In genomic region chr2:55718165-55719008, GRCh38 we compare ENCODE assay signal across 9 cellular contexts. TPM values are rescaled to one million over a fixed set of nuclear protein-coding genes. Genes with fewer than 3 reads are reported as not detected.
DNase-seq lines count a peak whose midpoint lies in the region; ATAC-seq and TF ChIP-seq lines count a peak whose summit lies in the region.
"Had no signal": no experiment of that assay in that cellular context is flagged by ENCODE, and none has a peak within 500 bp of the region (broad histone marks: within the 10 kb centered on the region; RNA-seq: fewer than 3 reads in every experiment).

No MANE protein-coding gene starts in this region.

- no peaks in the 10 kb centered on the region for H3K27me3 Mint-ChIP-seq in activated naive CD8-positive, alpha-beta T cell treated with anti-CD3 and anti-CD28 coated beads for 36 hours

- H3K4me3 Mint-ChIP-seq in activated naive CD8-positive, alpha-beta T cell treated with anti-CD3 and anti-CD28 coated beads for 36 hours: no peak overlapping the region
- H3K4me3 Mint-ChIP-seq: T-cell had no signal

- no peaks in the 10 kb centered on the region for H3K4me1 Mint-ChIP-seq in activated naive CD8-positive, alpha-beta T cell treated with anti-CD3 and anti-CD28 coated beads for 36 hours
- H3K4me1 Mint-ChIP-seq: T-cell had no signal

- no peaks in the 10 kb centered on the region for H3K9me3 Mint-ChIP-seq in activated naive CD8-positive, alpha-beta T cell treated with anti-CD3 and anti-CD28 coated beads for 36 hours
- H3K9me3 Mint-ChIP-seq: T-cell had no signal

- H3K27ac Mint-ChIP-seq in activated naive CD8-positive, alpha-beta T cell treated with anti-CD3 and anti-CD28 coated beads for 36 hours: no peak overlapping the region
- H3K27ac Mint-ChIP-seq: T-cell had no signal

- peak; percentile 75 for ATAC-seq in GM18505 (IDR thresholded peaks at IDR 0.05; ENCODE audit: unreplicated experiment)
- ATAC-seq in left ventricle myocardium superior: peak; percentile 49
- ATAC-seq in HG03135 (IDR thresholded peaks at IDR 0.05; ENCODE audit: unreplicated experiment): no peak

- DNase-seq in Ammon's horn (ENCODE audit: low spot score): peak; percentile 72
- peak; percentile 36 for DNase-seq in HS-27A (ENCODE audit: low read depth)
- DNase-seq in NOMO-1 treated with dmso at 0.1 percent for 144 hours (lab: John Stamatoyannopoulos, UW; ENCODE audit: unreplicated experiment): peak; percentile 13
- DNase-seq in activated naive CD8-positive, alpha-beta T cell treated with anti-CD3 and anti-CD28 coated beads for 36 hours: peak; percentile 29
- DNase-seq in left ventricle myocardium superior: no peak
- DNase-seq in skeletal muscle cell (ENCODE audit: low read depth): peak; percentile 21

- no peak for TF ChIP-seq POLR2A in GM18505 (IDR thresholded peaks at IDR 0.05; ENCODE audit: borderline replicate concordance, extremely low read depth, insufficient read depth, insufficient read length)

- H3K36me3 Mint-ChIP-seq in activated naive CD8-positive, alpha-beta T cell treated with anti-CD3 and anti-CD28 coated beads for 36 hours: no peaks in the 10 kb centered on the region
- H3K36me3 Mint-ChIP-seq: T-cell had no signal

- intact Hi-C loops in left ventricle myocardium superior (cut with micrococcal nuclease): loop anchor here (10.0 kb wide), 1 partner anchor 1796 kb away; no protein-coding TSS in a partner anchor

- no peak overlapping the region for H3K4me3 ChIP-seq in skeletal muscle cell (ENCODE audit: low read depth, low read length)

RNA-seq across cellular contexts. Expression of gene PNPT1, which starts 24.7 kb away (rescaled TPM):
- 10 to 100 TPM; 78.0 to 79.9 TPM for total RNA-seq in activated naive CD8-positive, alpha-beta T cell treated with anti-CD3 and anti-CD28 coated beads for 36 hours
- 22.2 TPM for total RNA-seq in left ventricle myocardium superior
